ENCODE assay signal across 8 cellular contexts in the genomic region with DNA sequence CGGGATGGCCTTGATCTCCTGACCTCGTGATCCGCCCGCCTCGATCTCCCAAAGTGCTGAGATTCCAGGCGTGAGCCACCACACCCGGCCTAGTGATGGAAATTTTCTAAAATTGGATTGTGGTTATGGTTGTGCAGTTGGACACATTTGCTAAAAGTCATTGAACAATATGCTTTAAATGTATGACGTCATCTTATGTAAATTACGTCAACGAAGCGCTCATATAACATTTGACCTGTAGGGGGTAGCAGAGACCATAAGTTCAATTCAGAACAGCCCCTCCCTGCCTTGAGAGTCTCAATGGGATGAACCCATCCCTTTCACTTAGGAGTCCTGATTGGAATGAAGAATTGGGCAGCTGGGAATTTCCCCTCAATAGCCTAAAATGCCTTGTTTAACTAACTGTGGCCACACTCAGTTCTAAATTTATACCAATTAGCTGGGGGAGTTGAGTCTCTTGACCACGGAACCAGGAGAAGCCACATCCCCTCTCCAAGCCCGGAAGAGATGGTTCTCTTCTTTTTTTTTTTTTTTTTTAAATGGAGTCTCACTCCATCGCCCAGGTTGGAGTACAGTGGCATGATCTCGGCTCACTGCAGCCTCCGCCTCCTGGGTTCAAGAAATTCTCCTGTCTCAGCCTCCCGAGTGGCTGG. TPM values are rescaled to one million over a fixed set of nuclear protein-coding genes. Genes with fewer than 3 reads are reported as not detected.
A peak's percentile ranks its signal among the peaks of the same experiment; 100 is the strongest.
DNase-seq lines count a peak whose midpoint lies in the region; ATAC-seq and TF ChIP-seq lines count a peak whose summit lies in the region.

No MANE protein-coding gene starts in this region.

- 31% methylated on average over 17 of the region's 17 CpGs for WGBS in SK-N-SH (ENCODE audit: low lambda C conversion rate)

- peak; percentile 66 for DNase-seq in activated CD8-positive, alpha-beta memory T cell treated with anti-CD3 and anti-CD28 coated beads for 24 hours
- DNase-seq in activated CD8-positive, alpha-beta memory T cell treated with anti-CD3 and anti-CD28 coated beads, Interleukin-2, amount 50 U/mL, for 48 hours: no peak
- DNase-seq in NCI-H128 (lab: John Stamatoyannopoulos, UW; ENCODE audit: unreplicated experiment): peak; percentile 33
- DNase-seq in SK-N-SH: peak; percentile 77
- peak; percentile 72 for DNase-seq in MCF 10A (ENCODE audit: unreplicated experiment)
- peak; percentile 80 for DNase-seq in iPS-NIHi11 (ENCODE audit: low spot score)
- DNase-seq in stimulated activated CD4-positive, alpha-beta T cell treated with anti-CD3 and anti-CD28 coated beads, Interleukin-12 subunit alpha, Interleukin-12 subunit beta, amount 100 ng/mL, for 48 hours (ENCODE audit: low read depth in 2 of 3, low spot score in 1 of 3): peak; percentile 6 to 74 (median 8)

- no peak for ATAC-seq in GM19452 (IDR thresholded peaks at IDR 0.05; ENCODE audit: unreplicated experiment)

- no peak overlapping the region for H3K27ac ChIP-seq in SK-N-SH (ENCODE audit: low read depth in 2 of 2, low read length in 1 of 2)

- no peak overlapping the region for H3K9ac ChIP-seq in SK-N-SH

- H3K27me3 Mint-ChIP-seq in MCF 10A (ENCODE audit: insufficient read depth, unreplicated experiment): no peaks in the 10 kb centered on the region

- peak overlapping the region in 1 of 2 experiments; percentile 37; a peak in 1 of 4 replicates for H3K4me3 ChIP-seq in SK-N-SH (ENCODE audit: low read depth in 2 of 2, low read length in 1 of 2)

- 0 out of 2 replicates have a peak, but pooled peaks cover 3% of the 10 kb centered on the region for H3K27me3 ChIP-seq in SK-N-SH (ENCODE audit: insufficient read depth)

- no peaks in the 10 kb centered on the region for H3F3A ChIP-seq in SK-N-SH (replicated peaks; ENCODE audit: insufficient read depth)

- CTCF ChIA-PET in SK-N-SH (lab: Yijun Ruan, JAX) (interaction anchor here (0.6 to 10.7 kb wide), 45 partner anchors 8 to 342 kb away, joined by 3 to 154 read pairs (median 4); partner anchors contain the start of gene NCLN), MCF 10A (lab: Yijun Ruan, JAX) (interaction anchor here (0.6 to 4.5 kb wide), 22 partner anchors 9 to 403 kb away, joined by 3 to 23 read pairs (median 3); partner anchors contain the start of gene TLE6)

- peak; percentile 94 for TF ChIP-seq RAD21 in SK-N-SH (IDR thresholded peaks at IDR 0.05; ENCODE audit: low read length)

- H4K20me1 ChIP-seq in SK-N-SH (ENCODE audit: insufficient read depth): no peaks in the 10 kb centered on the region

- no peaks in the 10 kb centered on the region for H3K79me2 ChIP-seq in SK-N-SH (ENCODE audit: insufficient read depth)

- H3K27ac Mint-ChIP-seq in MCF 10A (ENCODE audit: low read depth, unreplicated experiment): no peak overlapping the region

- no peaks in the 10 kb centered on the region for H3K9me3 Mint-ChIP-seq in MCF 10A (ENCODE audit: unreplicated experiment)

- peak; percentile 83 for TF ChIP-seq CTCF in SK-N-SH (IDR thresholded peaks at IDR 0.05)
- peak; percentile 87 for TF ChIP-seq CTCF in MCF 10A (IDR thresholded peaks at IDR 0.05; ENCODE audit: unreplicated experiment)

- intact Hi-C loops in MCF 10A (cut with micrococcal nuclease): loop anchor here (1.0 kb wide), 1 partner anchor 146 kb away; no protein-coding TSS in a partner anchor

- H3K9me3 ChIP-seq in SK-N-SH: no peaks in the 10 kb centered on the region

- no peak overlapping the region for H3K4me2 ChIP-seq in SK-N-SH

- no peak overlapping the region for H3K4me3 Mint-ChIP-seq in MCF 10A (ENCODE audit: unreplicated experiment)

- H2AFZ ChIP-seq in SK-N-SH (ENCODE audit: low read depth): peak overlapping the region; percentile 70; the same call in 1 of the 2 replicates

- H3K4me1 Mint-ChIP-seq in MCF 10A (ENCODE audit: insufficient read depth, unreplicated experiment): no peaks in the 10 kb centered on the region

- no peaks in the 10 kb centered on the region for H3K9me2 ChIP-seq in SK-N-SH

- no peaks in the 10 kb centered on the region for H3K4me1 ChIP-seq in SK-N-SH (ENCODE audit: control insufficient read depth in 1 of 2, insufficient read depth in 2 of 2, low read depth in 1 of 2, low read length in 1 of 2)

- TF ChIP-seq EP300 in SK-N-SH (IDR thresholded peaks at IDR 0.05; ENCODE audit: borderline replicate concordance in 1 of 2, low read depth in 1 of 2, low read length in 1 of 2): no peak; a peak in 1 of 4 replicates

- POLR2A ChIA-PET in SK-N-SH (lab: Yijun Ruan, JAX): interaction anchor here (0.6 to 1.3 kb wide), 3 partner anchors 11 to 99 kb away, joined by 3 to 5 read pairs (median 5); no protein-coding TSS in a partner anchor
- POLR2A ChIA-PET in MCF 10A (lab: Yijun Ruan, JAX): interaction anchor here (0.9 kb wide), 1 partner anchor 74 kb away, joined by 4 read pairs; no protein-coding TSS in a partner anchor

- no peaks in the 10 kb centered on the region for H3K36me3 Mint-ChIP-seq in MCF 10A (ENCODE audit: insufficient read depth, unreplicated experiment)

- BruUV-seq in MCF 10A (replicated peaks; lab: Mats Ljungman, UMichigan): no TSS peak

- no peaks in the 10 kb centered on the region for H3K36me3 ChIP-seq in SK-N-SH (replicated peaks in 1 of 2; ENCODE audit: control insufficient read depth in 1 of 2, insufficient read depth in 2 of 2, low read length in 1 of 2)

TF ChIP-seq in SK-N-SH, 30 proteins besides CTCF, POLR2A, EP300 and RAD21:
- TF ChIP-seq RFX5 (IDR thresholded peaks at IDR 0.05; ENCODE audit: low read length) (0 out of 2 replicates have a peak, but pooled peaks have one; percentile 18), MEF2A (IDR thresholded peaks at IDR 0.05; ENCODE audit: borderline replicate concordance, low read depth) (no peak), ZBTB33 (IDR thresholded peaks at IDR 0.05; ENCODE audit: borderline replicate concordance, low read depth) (no peak), NFIC (IDR thresholded peaks at IDR 0.05; ENCODE audit: borderline replicate concordance) (no peak), SMC3 (IDR thresholded peaks at IDR 0.05; ENCODE audit: low read depth, low read length) (peak; percentile 71), MXI1 (IDR thresholded peaks at IDR 0.05; ENCODE audit: low read depth, low read length) (no peak), EZH2phosphoT487 (IDR thresholded peaks at IDR 0.05; ENCODE audit: borderline replicate concordance, low read depth) (no peak), SIN3A (IDR thresholded peaks at IDR 0.05; ENCODE audit: borderline replicate concordance, low read depth, low read length) (no peak)

RNA-seq across cellular contexts. Expression of gene TLE6, which starts 15.2 kb away (rescaled TPM):
- polyA plus RNA-seq in SK-N-SH (2012; rRNA removed): 2.6 and 3.3 TPM in 2 replicates
- 0.95 and 1.2 TPM in 2 replicates for polyA plus RNA-seq in SK-N-SH (2012; cell fraction: cytosol; rRNA removed)
- 9.8 and 10.4 TPM in 2 replicates for polyA plus RNA-seq in SK-N-SH (2012; cell fraction: nucleus; rRNA removed)
- total RNA-seq in MCF 10A (2022): 0.89 and 2.9 TPM in 2 replicates

RNA-seq across cellular contexts. Expression of gene ZNF77, which starts 17.4 kb away (rescaled TPM):
- 4.4 and 6.6 TPM in 2 replicates for polyA plus RNA-seq in SK-N-SH (2012; rRNA removed)
- 4.8 and 5.0 TPM in 2 replicates for polyA plus RNA-seq in SK-N-SH (2012; cell fraction: cytosol; rRNA removed)
- polyA plus RNA-seq in SK-N-SH (2012; cell fraction: nucleus; rRNA removed): 8.4 and 10.1 TPM in 2 replicates
- 4.7 and 4.9 TPM in 2 replicates for total RNA-seq in MCF 10A (2022)
